Comparison of ENCODE assay signal across 8 cellular contexts in the genomic region with DNA sequence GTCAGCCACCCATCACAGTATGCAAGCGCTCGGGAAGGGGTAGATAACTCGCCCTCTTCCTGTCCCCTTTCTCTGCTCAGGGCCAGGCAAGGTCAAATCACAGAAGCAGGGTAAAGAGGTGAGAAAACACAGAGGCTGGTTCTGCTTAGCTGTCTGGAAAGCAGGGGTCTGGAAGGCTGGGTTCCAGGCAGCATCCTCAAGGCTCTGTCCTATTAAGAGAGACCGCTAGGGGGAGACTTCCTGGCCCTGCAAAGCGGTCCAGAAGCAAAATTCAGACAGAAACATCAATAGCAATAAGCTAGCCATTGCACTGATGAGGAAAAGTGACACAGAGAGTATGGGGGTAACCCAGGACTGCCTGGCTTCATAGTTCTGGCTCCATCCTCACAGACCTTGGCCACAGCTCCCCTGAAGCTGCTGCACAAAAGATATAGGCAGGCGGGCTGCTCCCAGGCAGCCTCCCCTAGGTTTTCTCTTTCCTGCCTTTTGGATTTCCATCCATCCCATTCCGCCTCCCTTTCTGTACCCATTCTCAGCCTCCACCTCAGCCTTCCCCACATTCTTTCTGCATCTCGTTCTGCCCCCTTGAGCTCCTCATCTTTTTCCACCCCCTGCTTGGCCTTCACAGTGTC.
DNase-seq lines count a peak whose midpoint lies in the region; ATAC-seq, FAIRE-seq and TF ChIP-seq lines count a peak whose summit lies in the region.
"Had no signal": no experiment of that assay in that cellular context is flagged by ENCODE, and none has a peak within 500 bp of the region (broad histone marks: within the 10 kb centered on the region; RNA-seq: fewer than 3 reads in every experiment).

No MANE protein-coding gene starts in this region.

- WGBS in pancreas, 2 donors, result 48 to 51% methylated on average over 8 of the region's 8 CpGs
- 67% methylated on average over 7 of the region's 8 CpGs for WGBS in esophagus muscularis mucosa

- TF ChIP-seq EP300 in esophagus muscularis mucosa (IDR thresholded peaks at IDR 0.05), result no peak

- peaks cover 0 to 8% (median 0%) of the 10 kb centered on the region in 45 donors for H3K27me3 ChIP-seq in dorsolateral prefrontal cortex
- no peaks in the 10 kb centered on the region for H3K27me3 ChIP-seq in pancreas
- no peaks in the 10 kb centered on the region for H3K27me3 ChIP-seq in esophagus muscularis mucosa

- TF ChIP-seq POLR2A in NB4 (IDR thresholded peaks at IDR 0.05; ENCODE audit: extremely low read depth, insufficient read length) (no peak), esophagus muscularis mucosa (IDR thresholded peaks at IDR 0.05; ENCODE audit: low read depth) (no peak)

- H3K4me1 ChIP-seq in pancreas, result no peaks in the 10 kb centered on the region
- H3K4me1 ChIP-seq in esophagus muscularis mucosa, result no peaks in the 10 kb centered on the region

- H3K36me3 ChIP-seq in pancreas (no peaks in the 10 kb centered on the region), esophagus muscularis mucosa (no peaks in the 10 kb centered on the region)

- peak in 2 of 4 donors; percentile 32 to 46 for ATAC-seq in pancreas

- intact Hi-C loops in dorsolateral prefrontal cortex (cut with DNase I) (no loop called here), pancreas (cut with DNase I) (no loop called here), esophagus muscularis mucosa (cut with DNase I) (no loop called here)

- H3K9me3 ChIP-seq in pancreas (no peaks in the 10 kb centered on the region), esophagus muscularis mucosa (peaks cover 0 to 13% (median 5%) of the 10 kb centered on the region in 4 donors)

- H3K27ac ChIP-seq in dorsolateral prefrontal cortex, result no peak overlapping the region
- H3K27ac ChIP-seq in pancreas, result no peak overlapping the region
- no peak overlapping the region for H3K27ac ChIP-seq in esophagus muscularis mucosa (replicated peaks in 1 of 4)

- TF ChIP-seq CTCF in GM12872 (IDR thresholded peaks at IDR 0.05; ENCODE audit: insufficient read depth, low read depth, low read length) (peak; percentile 78), NB4 (IDR thresholded peaks at IDR 0.05; ENCODE audit: low read depth, low read length) (peak; percentile 97), dorsolateral prefrontal cortex (IDR thresholded peaks at IDR 0.05 in 54 of 56, conservative IDR thresholded peaks at IDR 0.05 in 2 of 56; ENCODE audit: low read depth in 1 of 56, partially characterized antibody in 56 of 56) (peak in 51 of 56 donors; percentile 24 to 62 (median 48)), pancreas (IDR thresholded peaks at IDR 0.05) (peak; percentile 19 to 67 (median 43)), esophagus muscularis mucosa (IDR thresholded peaks at IDR 0.05) (peak in 1 of 3 experiments; percentile 33)

- FAIRE-seq in pancreas (lab: Jason Lieb, UNC), result no peak

- H3K4me3 ChIP-seq in NB4 (ENCODE audit: low read depth, low read length) (no peak overlapping the region), dorsolateral prefrontal cortex (no peak overlapping the region), pancreas (no peak overlapping the region), esophagus muscularis mucosa (no peak overlapping the region)

- DNase-seq in NB4 (ENCODE audit: low read depth) (peak; percentile 52), dorsolateral prefrontal cortex (no peak), pancreas (peak in 1 of 6 donors; percentile 19), esophagus muscularis mucosa (ENCODE audit: extremely low spot score) (no peak), NK-92 (lab: John Stamatoyannopoulos, UW; ENCODE audit: unreplicated experiment) (no peak)
- DNase-seq in activated T-cell treated with anti-CD3 and anti-CD28 coated beads, Interleukin-2, amount 50 U/mL, for 48 hours, result no peak
- DNase-seq: anterior cingulate cortex had no signal
